ENCODE assay signal across 8 cellular contexts in genomic region chr9:26893030-26893676, GRCh38. TPM values are rescaled to one million over a fixed set of nuclear protein-coding genes. Genes with fewer than 3 reads are reported as not detected.
A peak's percentile ranks its signal among the peaks of the same experiment; 100 is the strongest.
DNase-seq lines count a peak whose midpoint lies in the region; ATAC-seq, FAIRE-seq and TF ChIP-seq lines count a peak whose summit lies in the region.

No MANE protein-coding gene starts in this region.

- H4K20me1 ChIP-seq in BLaER1 treated with 17β-estradiol and CSF1 and Interleukin-3, amounts not matched to agents 10 nM and 100 nM = peaks cover 0 to 17% (median 0%) of the 10 kb centered on the region in 11 experiments; a peak in 8 of 22 replicates

- H3K4me2 ChIP-seq in BLaER1 treated with 17β-estradiol and CSF1 and Interleukin-3, amounts not matched to agents 10 nM and 100 nM = peak overlapping the region; percentile 61 to 88 (median 76)

- H3K27ac ChIP-seq in BLaER1 treated with 17β-estradiol and CSF1 and Interleukin-3, amounts not matched to agents 10 nM and 100 nM = peak overlapping the region; percentile 81 to 97 (median 91)
- peak overlapping the region; percentile 89 for H3K27ac ChIP-seq in cingulate gyrus (ENCODE audit: low read depth, low read length)

- peaks cover 2% of the 10 kb centered on the region for H3K9me3 Mint-ChIP-seq in nephron

- peak overlapping the region; percentile 85 to 95 (median 88) for H3K9ac ChIP-seq in BLaER1 treated with 17β-estradiol and CSF1 and Interleukin-3, amounts not matched to agents 10 nM and 100 nM

- peak overlapping the region; percentile 99 for H3K4me3 Mint-ChIP-seq in nephron

- H3K9me3 ChIP-seq in BLaER1 treated with 17β-estradiol and CSF1 and Interleukin-3, amounts not matched to agents 10 nM and 100 nM (replicated peaks in 1 of 11) = peaks cover 0 to 9% (median 0%) of the 10 kb centered on the region in 11 experiments; a peak in 6 of 22 replicates

- 0 out of 22 replicates have a peak, but pooled peaks cover 0 to 2% (median 0%) of the 10 kb centered on the region in 11 experiments for H3K36me3 ChIP-seq in BLaER1 treated with 17β-estradiol and CSF1 and Interleukin-3, amounts not matched to agents 10 nM and 100 nM

- peaks cover 4% of the 10 kb centered on the region for H3K27me3 Mint-ChIP-seq in nephron (ENCODE audit: low read depth)

- no peak for FAIRE-seq in HTR-8/SVneo (lab: Jason Lieb, UNC)

- peaks cover 19% of the 10 kb centered on the region for H3K4me1 Mint-ChIP-seq in nephron

- H3K4me3 ChIP-seq in BLaER1 treated with 17β-estradiol and CSF1 and Interleukin-3, amounts not matched to agents 10 nM and 100 nM = peak overlapping the region; percentile 81 to 98 (median 92)
- peak overlapping the region; percentile 71 for H3K4me3 ChIP-seq in Jurkat, Clone E6-1 (ENCODE audit: low read length)

- peaks cover 17 to 39% (median 32%) of the 10 kb centered on the region in 10 experiments for H3K4me1 ChIP-seq in BLaER1 treated with 17β-estradiol and CSF1 and Interleukin-3, amounts not matched to agents 10 nM and 100 nM

- TF ChIP-seq CTCF in nephron (IDR thresholded peaks at IDR 0.05; ENCODE audit: unreplicated experiment in 3 of 3) = no peak

- no peak for ATAC-seq in GM21825 (IDR thresholded peaks at IDR 0.05; ENCODE audit: unreplicated experiment)

- H3K36me3 Mint-ChIP-seq in nephron (ENCODE audit: low read depth) = peaks cover 3% of the 10 kb centered on the region

- H3K27ac Mint-ChIP-seq in nephron = peak overlapping the region; percentile 99 to 100 (median 99)

- DNase-seq in Jurkat, Clone E6-1 (ENCODE audit: low read depth, low spot score) = no peak
- no peak for DNase-seq in nucleus accumbens (lab: John Stamatoyannopoulos, UW)
- DNase-seq in NCI-H1048 (lab: John Stamatoyannopoulos, UW) = no peak
- no peak for DNase-seq in HTR-8/SVneo (ENCODE audit: insufficient read length, low spot score)

- no peaks in the 10 kb centered on the region for H3K27me3 ChIP-seq in BLaER1 treated with 17β-estradiol and CSF1 and Interleukin-3, amounts not matched to agents 10 nM and 100 nM

RNA-seq across cellular contexts. Expression of gene CAAP1, which starts 0.6 kb away (rescaled TPM):
- 36.8 TPM for polyA plus RNA-seq in Jurkat, Clone E6-1 (2012; ENCODE audit: insufficient read depth, insufficient read length)

RNA-seq across cellular contexts. Expression of gene PLAA, which starts 53.9 kb away (rescaled TPM):
- polyA plus RNA-seq in Jurkat, Clone E6-1 (2012; ENCODE audit: insufficient read depth, insufficient read length) = 83.4 TPM
